ENCODE assay signal across 8 cellular contexts in the genomic region with DNA sequence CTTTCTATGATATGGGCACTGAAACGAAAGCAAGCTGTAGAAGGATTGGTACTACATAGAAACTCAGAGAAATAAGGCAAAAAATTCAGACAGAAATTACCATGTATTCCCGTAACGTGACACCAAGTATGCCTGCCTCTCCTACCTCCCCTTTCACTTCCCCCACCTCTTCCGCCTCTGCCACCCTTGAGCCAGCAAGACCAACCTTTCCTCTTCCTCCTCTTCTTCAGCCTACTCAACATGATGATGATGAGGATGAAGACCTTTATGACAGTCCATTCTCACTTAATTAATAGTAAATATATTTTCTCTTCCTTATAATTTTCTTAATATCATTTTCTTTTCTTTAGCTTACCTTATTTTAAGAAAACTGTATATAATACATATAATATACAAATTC.
"Had no signal": no experiment of that assay in that cellular context is flagged by ENCODE, and none has a peak within 500 bp of the region (broad histone marks: within the 10 kb centered on the region; RNA-seq: fewer than 3 reads in every experiment).

No MANE protein-coding gene starts in this region.

- H2AFZ ChIP-seq: GM23248 had no signal

- H3K4me3 Mint-ChIP-seq: H9, HFFc6 had no signal

- H3K9me3 Mint-ChIP-seq: H9 had no signal

- H3K27ac ChIP-seq: GM23248 had no signal

- H3K27ac Mint-ChIP-seq: H9, HFFc6 had no signal

- H3K9me3 ChIP-seq: HAP-1 had no signal

- H3K36me3 ChIP-seq: HAP-1 had no signal

- H3K4me1 ChIP-seq: HAP-1 had no signal

- ATAC-seq: HCT116 had no signal

- H3K4me3 ChIP-seq: GM23248, HAP-1 had no signal

- DNase-seq: GM23248, GOT3, H7, H9, HCEC 1CT, HFFc6 had no signal
